23 cellular contexts compared by ENCODE assay signal in the genomic region with DNA sequence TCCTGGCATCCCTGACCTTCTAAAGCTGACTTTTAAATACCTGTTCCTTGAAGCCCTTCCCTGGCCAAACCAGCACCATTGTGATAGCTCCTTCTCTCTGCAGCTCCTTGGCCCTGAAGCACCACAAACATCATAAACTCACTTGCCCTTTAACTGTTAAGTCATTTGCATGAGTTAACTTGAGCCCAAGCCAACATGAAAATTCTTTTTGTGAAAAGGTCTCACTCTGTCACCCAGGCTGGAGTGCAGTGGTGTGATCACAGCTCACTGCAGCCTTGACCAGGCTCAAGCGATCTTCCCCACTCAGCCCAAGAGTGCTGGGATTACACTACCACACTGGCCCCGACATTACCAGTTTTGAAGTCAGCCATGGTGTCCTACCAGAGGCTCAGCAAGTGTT.
"Had no signal": no experiment of that assay in that cellular context is flagged by ENCODE, and none has a peak within 500 bp of the region (broad histone marks: within the 10 kb centered on the region; RNA-seq: fewer than 3 reads in every experiment).

No MANE protein-coding gene starts in this region.

- H3K9me3 Mint-ChIP-seq: activated naive CD8-positive, alpha-beta T cell treated with anti-CD3 and anti-CD28 coated beads, Interleukin-2, amount 10 ng/mL, durations not matched to agents 7 days and 5 days had no signal

- ATAC-seq: activated CD8-positive, alpha-beta T cell treated with anti-CD3 and anti-CD28 coated beads, Interleukin-2, amount 10 ng/mL, durations not matched to agents 7 days and 5 days; T-helper 17 cell; WTC11 had no signal

- H3K36me3 Mint-ChIP-seq: activated naive CD8-positive, alpha-beta T cell treated with anti-CD3 and anti-CD28 coated beads, Interleukin-2, amount 10 ng/mL, durations not matched to agents 7 days and 5 days; WTC11 had no signal

- H3K4me2 ChIP-seq: PC-9 had no signal

- H3K27ac ChIP-seq: adrenal gland, breast epithelium, PC-9 had no signal

- H3K27ac Mint-ChIP-seq: activated CD8-positive, alpha-beta T cell treated with anti-CD3 and anti-CD28 coated beads, Interleukin-2, amount 10 ng/mL, durations not matched to agents 7 days and 5 days; activated naive CD8-positive, alpha-beta T cell treated with anti-CD3 and anti-CD28 coated beads, Interleukin-2, amount 10 ng/mL, durations not matched to agents 7 days and 5 days; T-helper 17 cell; WTC11 had no signal

- H3K4me1 Mint-ChIP-seq: T-helper 17 cell had no signal

- H3K4me3 ChIP-seq: adrenal gland, breast epithelium, PC-9 had no signal

- H3K27me3 Mint-ChIP-seq: activated naive CD8-positive, alpha-beta T cell treated with anti-CD3 and anti-CD28 coated beads, Interleukin-2, amount 10 ng/mL, durations not matched to agents 7 days and 5 days had no signal

- H2AFZ ChIP-seq: PC-9 had no signal

- DNase-seq: activated CD4-positive, alpha-beta T cell treated with anti-CD3 and anti-CD28 coated beads for 48 hours; activated CD4-positive, alpha-beta T cell treated with anti-CD3 and anti-CD28 coated beads, Interleukin-2, amount 50 U/mL, for 4 hours; activated CD4-positive, CD25-positive, alpha-beta regulatory T cell treated with anti-CD3 and anti-CD28 coated beads, Interleukin-2, amount 50 U/mL, for 72 hours; activated CD8-positive, alpha-beta memory T cell treated with anti-CD3 and anti-CD28 coated beads, Interleukin-2, amount 50 U/mL, for 48 hours; activated CD8-positive, alpha-beta T cell treated with anti-CD3 and anti-CD28 coated beads, Interleukin-2, amount 10 ng/mL, durations not matched to agents 7 days and 5 days; activated naive CD4-positive, alpha-beta T cell treated with anti-CD3 and anti-CD28 coated beads, Interleukin-2, amount 50 U/mL, for 16 hours; activated naive CD8-positive, alpha-beta T cell treated with anti-CD3 and anti-CD28 coated beads, Interleukin-2, amount 10 ng/mL, durations not matched to agents 7 days and 5 days; activated T-cell treated with anti-CD3 and anti-CD28 coated beads, Interleukin-2, amount 50 U/mL, for 1 hour; adrenal gland; aorta; caudate nucleus; NCI-H1048; NCI-H146; NCI-H187 treated with DMSO at 0.1 percent for 48 hours; NCI-H2081 treated with DMSO at 0.1 percent for 48 hours; NCI-H446; NCI-H524; PC-9; SHP77 treated with DMSO at 0.1 percent for 48 hours; T-helper 17 cell; T-helper 9 cell had no signal

- H3K36me3 ChIP-seq: adrenal gland, breast epithelium had no signal

- H3K9me3 ChIP-seq: adrenal gland, breast epithelium had no signal

- H3K4me3 Mint-ChIP-seq: activated CD8-positive, alpha-beta T cell treated with anti-CD3 and anti-CD28 coated beads, Interleukin-2, amount 10 ng/mL, durations not matched to agents 7 days and 5 days; activated naive CD8-positive, alpha-beta T cell treated with anti-CD3 and anti-CD28 coated beads, Interleukin-2, amount 10 ng/mL, durations not matched to agents 7 days and 5 days; T-helper 17 cell; WTC11 had no signal

- H3K27me3 ChIP-seq: adrenal gland, breast epithelium had no signal

- H3K4me1 ChIP-seq: adrenal gland, breast epithelium had no signal
